8 cellular contexts compared by ENCODE assay signal in genomic region chr11:77147668-77148321, GRCh38. TPM values are rescaled to one million over a fixed set of nuclear protein-coding genes. Genes with fewer than 3 reads are reported as not detected.
DNase-seq lines count a peak whose midpoint lies in the region; ATAC-seq, FAIRE-seq and TF ChIP-seq lines count a peak whose summit lies in the region.

No MANE protein-coding gene starts in this region.

- no peak for DNase-seq in RWPE2 (ENCODE audit: low spot score)
- peak; percentile 83 for DNase-seq in ecto neural progenitor cell (ENCODE audit: low spot score)
- peak in 1 of 6 donors; percentile 60 for DNase-seq in pancreas
- no peak for DNase-seq in NCI-H2029 treated with DMSO at 0.1 percent for 48 hours (lab: John Stamatoyannopoulos, UW)
- DNase-seq in dedifferentiated amniotic fluid mesenchymal stem cell (ENCODE audit: extremely low spot score): no peak

- no peaks in the 10 kb centered on the region for H3K4me1 ChIP-seq in RWPE2 (ENCODE audit: insufficient read depth, poor library complexity, severe bottlenecking)
- H3K4me1 ChIP-seq in pancreas: no peaks in the 10 kb centered on the region

- TF ChIP-seq CTCF in RWPE2 (IDR thresholded peaks at IDR 0.05; ENCODE audit: poor library complexity, severe bottlenecking): no peak
- TF ChIP-seq CTCF in pancreas (IDR thresholded peaks at IDR 0.05): no peak

- no peak overlapping the region for H3K27ac ChIP-seq in RWPE2 (ENCODE audit: poor library complexity, severe bottlenecking)
- no peak overlapping the region for H3K27ac ChIP-seq in pancreas

- H3K9me3 ChIP-seq in RWPE2 (ENCODE audit: severe bottlenecking) (no peaks in the 10 kb centered on the region), pancreas (no peaks in the 10 kb centered on the region)

- peak; percentile 38 for ATAC-seq in HG02798 (IDR thresholded peaks at IDR 0.05; ENCODE audit: poor library complexity, unreplicated experiment)
- peak; percentile 30; the same call in 2 of the 3 replicates for ATAC-seq in RWPE2 (ENCODE audit: low read depth)
- ATAC-seq in pancreas: peak; percentile 36 to 80 (median 67)
- ATAC-seq in GM19397 (IDR thresholded peaks at IDR 0.05; ENCODE audit: unreplicated experiment): no peak
- ATAC-seq in HG03135 (IDR thresholded peaks at IDR 0.05; ENCODE audit: unreplicated experiment): no peak

- intact Hi-C loops in pancreas (cut with DNase I): no loop called here

- H3K4me3 ChIP-seq in RWPE2 (ENCODE audit: severe bottlenecking): no peak overlapping the region
- H3K4me3 ChIP-seq in pancreas: peak overlapping the region in 2 of 4 donors; percentile 14 to 25

- H3K36me3 ChIP-seq in RWPE2 (ENCODE audit: low read depth) (no peaks in the 10 kb centered on the region), pancreas (no peaks in the 10 kb centered on the region)

- FAIRE-seq in pancreas (lab: Jason Lieb, UNC): no peak

- WGBS in pancreas, 2 donors: 26 to 43% methylated on average over 38 to 47 of the region's 47 CpGs

- no peaks in the 10 kb centered on the region for H3K27me3 ChIP-seq in RWPE2 (ENCODE audit: insufficient read depth, poor library complexity, severe bottlenecking)
- H3K27me3 ChIP-seq in pancreas: no peaks in the 10 kb centered on the region

RNA-seq across cellular contexts. Expression of gene MYO7A, which starts 19.7 kb away (rescaled TPM):
- total RNA-seq in pancreas: 1 to 10 TPM; 3.8 to 9.7 (median 7.0) TPM
- polyA plus RNA-seq in pancreas: 10 to 100 TPM in 1 of 2 donors, 1 to 10 TPM in 1; 6.8 to 13.3 TPM

RNA-seq across cellular contexts. Expression of gene OMP, which starts 45.2 kb away (rescaled TPM):
- under 1 TPM in 2 of 6 donors, not detected in 4; 0.69 to 0.78 TPM for total RNA-seq in pancreas
- under 1 TPM in 1 of 2 donors, not detected in 1; 0.61 TPM for polyA plus RNA-seq in pancreas

Comparison
In these comparisons a context has a peak if more than half of its experiments do, and no peak if none do; other contexts are left out.
1. ATAC-seq: peak in HG02798 (single experiment), RWPE2 (single experiment) and pancreas (4 of 4); none in GM19397 (single experiment) and HG03135 (single experiment).